ENCODE assay signal across 15 cellular contexts in genomic region chr10:50653758-50654157, GRCh38. TPM values are rescaled to one million over a fixed set of nuclear protein-coding genes. Genes with fewer than 3 reads are reported as not detected.
A peak's percentile ranks its signal among the peaks of the same experiment; 100 is the strongest.
DNase-seq lines count a peak whose midpoint lies in the region; ATAC-seq, FAIRE-seq and TF ChIP-seq lines count a peak whose summit lies in the region.
"Had no signal": no experiment of that assay in that cellular context is flagged by ENCODE, and none has a peak within 500 bp of the region (broad histone marks: within the 10 kb centered on the region; RNA-seq: fewer than 3 reads in every experiment).

No MANE protein-coding gene starts in this region.

- ATAC-seq in HG02763 (IDR thresholded peaks at IDR 0.05; ENCODE audit: unreplicated experiment), result no peak

- CTCF ChIA-PET in endothelial cell of umbilical vein (lab: Charles Lee) (interaction anchor here (0.8 to 1.7 kb wide), 4 partner anchors 8 to 286 kb away, joined by 3 to 18 read pairs (median 4); no protein-coding TSS in a partner anchor), PC-9 (lab: Charles Lee) (interaction anchor here (0.6 to 0.7 kb wide), 2 partner anchors 29 to 1444 kb away, joined by 4 to 8 read pairs; no protein-coding TSS in a partner anchor)

- no peak for FAIRE-seq in endothelial cell of umbilical vein (lab: Jason Lieb, UNC)

- H3K27ac ChIP-seq in DOHH2 (ENCODE audit: low read depth, low read length) (peak overlapping the region; percentile 69), endothelial cell of umbilical vein (ENCODE audit: insufficient read depth, low read depth, low read length) (no peak overlapping the region), PC-9 (no peak overlapping the region)
- H3K27ac ChIP-seq: cardiac muscle cell, GM23248, heart right ventricle had no signal

- H3K79me2 ChIP-seq in DOHH2 (ENCODE audit: control insufficient read depth, low read length) (peaks cover 13% of the 10 kb centered on the region), Loucy (ENCODE audit: insufficient read depth, low read length) (peaks cover 3% of the 10 kb centered on the region; the same call in 1 of the 2 replicates), endothelial cell of umbilical vein (ENCODE audit: control insufficient read depth, insufficient read depth, low read length) (no peaks in the 10 kb centered on the region), PC-9 (ENCODE audit: low read depth) (no peaks in the 10 kb centered on the region)

- TF ChIP-seq POLR2A in endothelial cell of umbilical vein (IDR thresholded peaks at IDR 0.05; ENCODE audit: low read depth, low read length), result no peak

- POLR2A ChIA-PET in endothelial cell of umbilical vein (lab: Charles Lee), result no interaction called here
- POLR2A ChIA-PET in PC-9 (lab: Charles Lee; ENCODE audit: unreplicated experiment), result no interaction called here

- H3F3A ChIP-seq in DOHH2 (ENCODE audit: control insufficient read depth, insufficient read depth), result peaks cover 14% of the 10 kb centered on the region
- H3F3A ChIP-seq in Loucy (ENCODE audit: low read depth), result no peaks in the 10 kb centered on the region
- H3F3A ChIP-seq in PC-9 (ENCODE audit: insufficient read depth, low read depth), result no peaks in the 10 kb centered on the region

- H3K9me3 ChIP-seq in DOHH2 (ENCODE audit: control insufficient read depth, insufficient read depth, low read length), result no peaks in the 10 kb centered on the region
- no peaks in the 10 kb centered on the region for H3K9me3 ChIP-seq in Loucy (ENCODE audit: insufficient read depth, low read depth, low read length)
- H3K9me3 ChIP-seq in endothelial cell of umbilical vein (replicated peaks; ENCODE audit: control insufficient read depth, insufficient read depth, low read length), result no peaks in the 10 kb centered on the region
- no peaks in the 10 kb centered on the region for H3K9me3 ChIP-seq in PC-9 (ENCODE audit: insufficient read depth, low read depth)
- H3K9me3 ChIP-seq: heart right ventricle had no signal

- H3K36me3 ChIP-seq in DOHH2 (ENCODE audit: control insufficient read depth, low read length) (no peaks in the 10 kb centered on the region), Loucy (ENCODE audit: insufficient read depth, low read length) (no peaks in the 10 kb centered on the region), endothelial cell of umbilical vein (ENCODE audit: control insufficient read depth in 2 of 2, extremely low read depth in 1 of 2, insufficient read depth in 2 of 2, low read length in 2 of 2) (no peaks in the 10 kb centered on the region), PC-9 (ENCODE audit: low read depth) (no peaks in the 10 kb centered on the region)
- H3K36me3 ChIP-seq: cardiac muscle cell, heart right ventricle had no signal

- no peaks in the 10 kb centered on the region for H3K9me1 ChIP-seq in endothelial cell of umbilical vein (replicated peaks; ENCODE audit: control insufficient read depth, extremely low read depth, insufficient read depth, low read length)

- BruUV-seq in endothelial cell of umbilical vein (replicated peaks; lab: Mats Ljungman, UMichigan) (no TSS peak), PC-9 (replicated peaks; lab: Mats Ljungman, UMichigan) (no TSS peak)

- H3K4me3 ChIP-seq in DOHH2 (ENCODE audit: low read length) (peak overlapping the region; percentile 63), Loucy (ENCODE audit: low read length, poor library complexity, severe bottlenecking) (no peak overlapping the region), endothelial cell of umbilical vein (replicated peaks in 1 of 3; ENCODE audit: insufficient read depth in 1 of 3, low read depth in 1 of 3, low read length in 3 of 3) (no peak overlapping the region), PC-9 (no peak overlapping the region)
- H3K4me3 ChIP-seq: cardiac muscle cell, GM23248, heart right ventricle had no signal

- dilution Hi-C loops in endothelial cell of umbilical vein (cut with MboI; ENCODE audit: extremely low pct_ligation_motif_present, low sequenced_read_pairs), result no loop called here

- intact Hi-C loops in endothelial cell of umbilical vein (cut with micrococcal nuclease) (loop anchor here (1.0 kb wide), 1 partner anchor 29 kb away; no protein-coding TSS in a partner anchor), PC-9 (cut with micrococcal nuclease; ENCODE audit: unreplicated experiment) (no loop called here)

- H4K20me1 ChIP-seq in DOHH2 (ENCODE audit: control insufficient read depth, insufficient read depth, low read depth, low read length) (no peaks in the 10 kb centered on the region), Loucy (ENCODE audit: insufficient read depth, low read length, poor library complexity, severe bottlenecking) (no peaks in the 10 kb centered on the region), endothelial cell of umbilical vein (replicated peaks; ENCODE audit: control insufficient read depth, extremely low read depth, insufficient read depth, low read length) (no peaks in the 10 kb centered on the region), PC-9 (ENCODE audit: insufficient read depth) (no peaks in the 10 kb centered on the region)

- no peak overlapping the region for H2AFZ ChIP-seq in Loucy (ENCODE audit: low read length)
- peak overlapping the region; percentile 4 for H2AFZ ChIP-seq in endothelial cell of umbilical vein (ENCODE audit: low read depth, low read length)
- H2AFZ ChIP-seq in PC-9, result no peak overlapping the region
- H2AFZ ChIP-seq: GM23248 had no signal

- no peak overlapping the region for H3K9ac ChIP-seq in Loucy (ENCODE audit: low read depth, low read length, poor library complexity, severe bottlenecking)
- H3K9ac ChIP-seq in endothelial cell of umbilical vein (replicated peaks; ENCODE audit: extremely low read depth, insufficient read depth, low read length), result no peak overlapping the region
- H3K9ac ChIP-seq: GM23248 had no signal

- TF ChIP-seq CTCF in DOHH2 (IDR thresholded peaks at IDR 0.05; ENCODE audit: low read depth, low read length, poor library complexity, severe bottlenecking) (no peak), Loucy (conservative IDR thresholded peaks at IDR 0.05; ENCODE audit: low read length) (no peak), endothelial cell of umbilical vein (IDR thresholded peaks at IDR 0.05; ENCODE audit: extremely low read depth in 1 of 2, insufficient read depth in 1 of 2, low read depth in 1 of 2, low read length in 2 of 2) (no peak), PC-9 (conservative IDR thresholded peaks at IDR 0.05) (no peak)

- H3K4me2 ChIP-seq in DOHH2 (ENCODE audit: low read length), result peak overlapping the region; percentile 79
- peak overlapping the region; percentile 47 for H3K4me2 ChIP-seq in Loucy (ENCODE audit: low read depth, low read length, poor library complexity, severe bottlenecking)
- peak overlapping the region; percentile 32 for H3K4me2 ChIP-seq in endothelial cell of umbilical vein (ENCODE audit: insufficient read depth, low read length)
- no peak overlapping the region for H3K4me2 ChIP-seq in PC-9

- H3K9me2 ChIP-seq in DOHH2 (replicated peaks; ENCODE audit: control insufficient read depth, low read length) (no peaks in the 10 kb centered on the region), Loucy (replicated peaks; ENCODE audit: low read depth, low read length) (no peaks in the 10 kb centered on the region), PC-9 (ENCODE audit: insufficient read depth) (no peaks in the 10 kb centered on the region)

- H3K27me3 ChIP-seq in DOHH2 (ENCODE audit: control insufficient read depth, low read length) (no peaks in the 10 kb centered on the region), Loucy (ENCODE audit: insufficient read depth, low read length, poor library complexity, severe bottlenecking) (no peaks in the 10 kb centered on the region), endothelial cell of umbilical vein (ENCODE audit: control insufficient read depth in 2 of 2, insufficient read depth in 2 of 2, low read length in 2 of 2) (no peaks in the 10 kb centered on the region), PC-9 (ENCODE audit: insufficient read depth, low read depth) (no peaks in the 10 kb centered on the region)
- H3K27me3 ChIP-seq: cardiac muscle cell, heart right ventricle had no signal

- DNase-seq in endothelial cell of umbilical vein (ENCODE audit: low read depth, low spot score) (no peak), pons (ENCODE audit: low spot score) (peak; percentile 31), cerebellar nuclear complex (lab: John Stamatoyannopoulos, UW) (no peak), PC-9 (no peak), hypothalamus (lab: John Stamatoyannopoulos, UW) (no peak)
- DNase-seq: activated CD4-positive, CD25-positive, alpha-beta regulatory T cell treated with anti-CD3 and anti-CD28 coated beads, Interleukin-2, amount 50 U/mL, for 72 hours; activated T-cell treated with anti-CD3 and anti-CD28 coated beads, Interleukin-2, amount 50 U/mL, for 4 hours; heart right ventricle; NCI-H524 treated with DMSO at 0.1 percent for 48 hours; T-helper 9 cell had no signal

- H3K4me1 ChIP-seq in DOHH2 (ENCODE audit: control insufficient read depth, low read length), result peaks cover 62% of the 10 kb centered on the region
- H3K4me1 ChIP-seq in Loucy (ENCODE audit: insufficient read depth, low read length, poor library complexity, severe bottlenecking), result peaks cover 24% of the 10 kb centered on the region
- peaks cover 22% of the 10 kb centered on the region for H3K4me1 ChIP-seq in endothelial cell of umbilical vein (ENCODE audit: control insufficient read depth, extremely low read depth, insufficient read depth, low read length)
- no peaks in the 10 kb centered on the region for H3K4me1 ChIP-seq in PC-9 (replicated peaks; ENCODE audit: insufficient read depth)

TF ChIP-seq in endothelial cell of umbilical vein, 7 proteins besides CTCF, POLR2A, EP300 and RAD21:
- TF ChIP-seq GATA2 (IDR thresholded peaks at IDR 0.05; ENCODE audit: insufficient read depth, insufficient read length, low read depth, low read length) (no peak), JUN (IDR thresholded peaks at IDR 0.05; ENCODE audit: borderline replicate concordance, insufficient read depth, insufficient read length, low read depth) (no peak), MAX (IDR thresholded peaks at IDR 0.05; ENCODE audit: insufficient read depth, insufficient read length) (no peak), EZH2 (IDR thresholded peaks at IDR 0.05; ENCODE audit: borderline replicate concordance, low read depth, low read length, severe bottlenecking) (no peak), FOS (IDR thresholded peaks at IDR 0.05; ENCODE audit: borderline replicate concordance, insufficient read depth, low read length) (no peak)

RNA-seq across cellular contexts. Expression of gene SGMS1, which starts 30.0 kb away (rescaled TPM):
- total RNA-seq in endothelial cell of umbilical vein, result 23.7 and 24.8 TPM in 2 replicates
- polyA plus RNA-seq in endothelial cell of umbilical vein, result 8.8 and 9.7 TPM in 2 replicates
- polyA plus RNA-seq in endothelial cell of umbilical vein (2011; cell fraction: cytosol; rRNA removed), result 8.2 and 9.9 TPM in 2 replicates
- 11.2 and 16.0 TPM in 2 replicates for polyA plus RNA-seq in endothelial cell of umbilical vein (2011; cell fraction: nucleus; rRNA removed)
- polyA plus RNA-seq in endothelial cell of umbilical vein (2012), result 14.8 and 16.1 TPM in 2 replicates
- polyA minus RNA-seq in endothelial cell of umbilical vein, result 21.5 TPM in 2 replicates
- 36.0 TPM for polyA minus RNA-seq in endothelial cell of umbilical vein (2011; cell fraction: cytosol; rRNA and poly(A)+ RNA removed)
- 60.5 and 62.4 TPM in 2 replicates for polyA minus RNA-seq in endothelial cell of umbilical vein (2011; cell fraction: nucleus; rRNA and poly(A)+ RNA removed)
- 34.3 and 35.0 TPM in 2 replicates for total RNA-seq in PC-9 (2021)
